ENCODE assay signal across 8 cellular contexts in genomic region chr6:116799945-116800344, GRCh38. TPM values are rescaled to one million over a fixed set of nuclear protein-coding genes. Genes with fewer than 3 reads are reported as not detected.
"Had no signal": no experiment of that assay in that cellular context is flagged by ENCODE, and none has a peak within 500 bp of the region (broad histone marks: within the 10 kb centered on the region; RNA-seq: fewer than 3 reads in every experiment).

No MANE protein-coding gene starts in this region.

- H3K4me3 ChIP-seq: K562 had no signal

- FAIRE-seq: HTR-8/SVneo, K562 had no signal

- H3K27ac Mint-ChIP-seq: IgD-negative memory B cell had no signal

- H3K4me1 Mint-ChIP-seq: IgD-negative memory B cell had no signal

- H3K27ac ChIP-seq: HL-60 had no signal

- DNase-seq: IMR-90, KBM-7 had no signal

- ATAC-seq: K562 had no signal

- H3K4me3 Mint-ChIP-seq: IgD-negative memory B cell had no signal

- H3K36me3 Mint-ChIP-seq: IgD-negative memory B cell had no signal

RNA-seq across cellular contexts. Expression of gene GPRC6A, which starts 28.9 kb away (rescaled TPM):
- total RNA-seq: HT-29, HT1080, IMR-90, K562 had no signal
- polyA plus RNA-seq: IgD-negative memory B cell, IMR-90 had no signal

RNA-seq across cellular contexts. Expression of gene FAM162B, which starts 34.4 kb away (rescaled TPM):
- total RNA-seq: HT-29, HT1080, K562 had no signal
- polyA plus RNA-seq: IgD-negative memory B cell, K562 had no signal
